Comparison of ENCODE assay signal across 14 cellular contexts in the genomic region with DNA sequence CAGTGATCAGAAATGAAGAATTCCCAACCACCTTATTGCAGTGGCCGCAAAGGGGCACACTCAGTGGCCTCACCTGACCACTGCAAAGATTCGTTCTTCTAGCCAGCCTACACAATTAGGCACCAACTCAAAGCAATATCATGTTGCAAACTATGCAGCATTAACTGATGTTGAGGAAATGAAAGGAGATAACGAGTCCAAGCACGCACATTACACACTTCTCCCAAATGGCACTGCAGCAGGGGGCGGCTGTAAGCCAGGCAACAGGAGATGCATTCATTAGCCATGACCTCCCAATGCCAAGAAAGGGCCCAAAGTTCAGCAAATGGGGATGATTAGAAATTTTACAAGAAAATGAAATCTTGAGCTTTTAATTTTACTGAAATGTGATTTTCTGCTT. TPM values are rescaled to one million over a fixed set of nuclear protein-coding genes. Genes with fewer than 3 reads are reported as not detected.
DNase-seq lines count a peak whose midpoint lies in the region; FAIRE-seq and TF ChIP-seq lines count a peak whose summit lies in the region.
"Had no signal": no experiment of that assay in that cellular context is flagged by ENCODE, and none has a peak within 500 bp of the region (broad histone marks: within the 10 kb centered on the region; RNA-seq: fewer than 3 reads in every experiment).

No MANE protein-coding gene starts in this region.

- H3K4me3 ChIP-seq in LNCaP clone FGC (ENCODE audit: low read depth, low read length) = peak overlapping the region; percentile 16; the same call in 1 of the 2 replicates
- H3K4me3 ChIP-seq in bronchial epithelial cell (ENCODE audit: low read depth, low read length) = no peak overlapping the region
- H3K4me3 ChIP-seq: esophagus muscularis mucosa had no signal

- H3K9me3 Mint-ChIP-seq in osteocyte (ENCODE audit: unreplicated experiment) = no peaks in the 10 kb centered on the region
- no peaks in the 10 kb centered on the region for H3K9me3 Mint-ChIP-seq in activated CD4-positive, alpha-beta T cell treated with anti-CD3 and anti-CD28 coated beads, Interleukin-2, amount 10 ng/mL, durations not matched to agents 7 days and 5 days
- H3K9me3 Mint-ChIP-seq: activated CD8-positive, alpha-beta T cell treated with anti-CD3 and anti-CD28 coated beads for 36 hours; activated T-helper 2 cell treated with anti-CD3 and anti-CD28 coated beads, Interferon-gamma antibody, Interleukin-2, Interleukin-4, amounts not matched to agents 10 μg/mL and 5 μg/mL and 100 μg/mL, durations not matched to agents 14 hours and 24 hours and 36 hours; H9 had no signal

- TF ChIP-seq CTCF in LNCaP clone FGC (IDR thresholded peaks at IDR 0.05; ENCODE audit: control insufficient read depth, extremely low read depth, insufficient read depth) (no peak), bronchial epithelial cell (IDR thresholded peaks at IDR 0.05; ENCODE audit: insufficient read depth, low read length, severe bottlenecking) (no peak), osteocyte (IDR thresholded peaks at IDR 0.05) (no peak)

- H3K36me3 ChIP-seq in bronchial epithelial cell (ENCODE audit: control insufficient read depth, insufficient read depth, low read length) = peaks cover 3% of the 10 kb centered on the region
- H3K36me3 ChIP-seq: esophagus muscularis mucosa had no signal

- H3K27me3 ChIP-seq in bronchial epithelial cell (ENCODE audit: control insufficient read depth, insufficient read depth, low read length) = no peaks in the 10 kb centered on the region
- H3K27me3 ChIP-seq: esophagus muscularis mucosa had no signal

- no peak overlapping the region for H3K4me3 Mint-ChIP-seq in osteocyte (ENCODE audit: unreplicated experiment)
- no peak overlapping the region for H3K4me3 Mint-ChIP-seq in activated CD4-positive, alpha-beta T cell treated with anti-CD3 and anti-CD28 coated beads, Interleukin-2, amount 10 ng/mL, durations not matched to agents 7 days and 5 days
- H3K4me3 Mint-ChIP-seq: activated CD8-positive, alpha-beta T cell treated with anti-CD3 and anti-CD28 coated beads for 36 hours; H9 had no signal

- H3K4me1 Mint-ChIP-seq in osteocyte (ENCODE audit: unreplicated experiment) = peaks cover 81% of the 10 kb centered on the region
- H3K4me1 Mint-ChIP-seq in activated CD4-positive, alpha-beta T cell treated with anti-CD3 and anti-CD28 coated beads, Interleukin-2, amount 10 ng/mL, durations not matched to agents 7 days and 5 days = peaks cover 20% of the 10 kb centered on the region

- POLR2A ChIA-PET in activated CD4-positive, alpha-beta T cell treated with anti-CD3 and anti-CD28 coated beads, Interleukin-2, amount 10 ng/mL, durations not matched to agents 7 days and 5 days (lab: Charles Lee) = no interaction called here

- H3K27me3 Mint-ChIP-seq in osteocyte (ENCODE audit: unreplicated experiment) = no peaks in the 10 kb centered on the region
- no peaks in the 10 kb centered on the region for H3K27me3 Mint-ChIP-seq in activated CD4-positive, alpha-beta T cell treated with anti-CD3 and anti-CD28 coated beads, Interleukin-2, amount 10 ng/mL, durations not matched to agents 7 days and 5 days
- H3K27me3 Mint-ChIP-seq: activated CD8-positive, alpha-beta T cell treated with anti-CD3 and anti-CD28 coated beads for 36 hours had no signal

- FAIRE-seq in bronchial epithelial cell (lab: Jason Lieb, UNC) = peak; percentile 52

- DNase-seq in LNCaP clone FGC (ENCODE audit: low read depth) (no peak), NCI-H748 treated with DMSO at 0.1 percent for 48 hours (lab: John Stamatoyannopoulos, UW) (peak; percentile 90), bronchial epithelial cell (ENCODE audit: low read depth) (peak; percentile 92), osteocyte (ENCODE audit: extremely low spot score, unreplicated experiment) (no peak)
- DNase-seq in activated CD4-positive, alpha-beta T cell treated with anti-CD3 and anti-CD28 coated beads, Interleukin-2, amount 10 ng/mL, durations not matched to agents 7 days and 5 days = no peak
- DNase-seq in activated CD8-positive, alpha-beta memory T cell treated with anti-CD3 and anti-CD28 coated beads, Interleukin-2, amount 50 U/mL, for 48 hours = no peak
- DNase-seq in stimulated activated CD8-positive, alpha-beta memory T cell treated with anti-CD3 and anti-CD28 coated beads, Interleukin-4, amount 100 ng/mL, for 48 hours = no peak
- DNase-seq: activated CD8-positive, alpha-beta T cell treated with anti-CD3 and anti-CD28 coated beads for 36 hours; C1 segment of cervical spinal cord; H9; hippocampal formation; NCI-H1092 treated with DMSO at 0.1 percent for 48 hours had no signal

- H3K27ac Mint-ChIP-seq in osteocyte (ENCODE audit: unreplicated experiment) = peak overlapping the region; percentile 73
- H3K27ac Mint-ChIP-seq in activated CD4-positive, alpha-beta T cell treated with anti-CD3 and anti-CD28 coated beads, Interleukin-2, amount 10 ng/mL, durations not matched to agents 7 days and 5 days = no peak overlapping the region
- H3K27ac Mint-ChIP-seq: activated CD8-positive, alpha-beta T cell treated with anti-CD3 and anti-CD28 coated beads for 36 hours; activated T-helper 2 cell treated with anti-CD3 and anti-CD28 coated beads, Interferon-gamma antibody, Interleukin-2, Interleukin-4, amounts not matched to agents 10 μg/mL and 5 μg/mL and 100 μg/mL, durations not matched to agents 14 hours and 24 hours and 36 hours; H9 had no signal

- CTCF ChIA-PET in activated CD4-positive, alpha-beta T cell treated with anti-CD3 and anti-CD28 coated beads, Interleukin-2, amount 10 ng/mL, durations not matched to agents 7 days and 5 days (lab: Charles Lee) = interaction anchor here (2.0 kb wide), 1 partner anchor 9 kb away, joined by 6 read pairs; no protein-coding TSS in a partner anchor

- H3K36me3 Mint-ChIP-seq in osteocyte (ENCODE audit: unreplicated experiment) = peaks cover 5% of the 10 kb centered on the region
- peaks cover 23% of the 10 kb centered on the region for H3K36me3 Mint-ChIP-seq in activated CD4-positive, alpha-beta T cell treated with anti-CD3 and anti-CD28 coated beads, Interleukin-2, amount 10 ng/mL, durations not matched to agents 7 days and 5 days (ENCODE audit: low read depth)

RNA-seq across cellular contexts. Expression of gene ATXN1, which starts 39.3 kb away (rescaled TPM):
- total RNA-seq in bronchial epithelial cell (18.4 and 50.1 TPM in 2 replicates), osteocyte (51.6 and 54.4 TPM in 2 replicates)
- total RNA-seq in activated CD4-positive, alpha-beta T cell treated with anti-CD3 and anti-CD28 coated beads, Interleukin-2, amount 10 ng/mL, durations not matched to agents 7 days and 5 days = 10 to 100 TPM; 36.0 to 40.4 TPM

Comparison
In these comparisons a context has a peak if more than half of its experiments do, and no peak if none do; other contexts are left out.
1. DNase-seq: peak in NCI-H748 treated with DMSO at 0.1 percent for 48 hours (single experiment) and bronchial epithelial cell (single experiment); none in LNCaP clone FGC (single experiment), osteocyte (single experiment), activated CD4-positive, alpha-beta T cell treated with anti-CD3 and anti-CD28 coated beads, Interleukin-2, amount 10 ng/mL, durations not matched to agents 7 days and 5 days (single experiment), activated CD8-positive, alpha-beta memory T cell treated with anti-CD3 and anti-CD28 coated beads, Interleukin-2, amount 50 U/mL, for 48 hours (single experiment) and stimulated activated CD8-positive, alpha-beta memory T cell treated with anti-CD3 and anti-CD28 coated beads, Interleukin-4, amount 100 ng/mL, for 48 hours (single experiment).